Comparison of ENCODE assay signal across 8 cellular contexts in the genomic region with DNA sequence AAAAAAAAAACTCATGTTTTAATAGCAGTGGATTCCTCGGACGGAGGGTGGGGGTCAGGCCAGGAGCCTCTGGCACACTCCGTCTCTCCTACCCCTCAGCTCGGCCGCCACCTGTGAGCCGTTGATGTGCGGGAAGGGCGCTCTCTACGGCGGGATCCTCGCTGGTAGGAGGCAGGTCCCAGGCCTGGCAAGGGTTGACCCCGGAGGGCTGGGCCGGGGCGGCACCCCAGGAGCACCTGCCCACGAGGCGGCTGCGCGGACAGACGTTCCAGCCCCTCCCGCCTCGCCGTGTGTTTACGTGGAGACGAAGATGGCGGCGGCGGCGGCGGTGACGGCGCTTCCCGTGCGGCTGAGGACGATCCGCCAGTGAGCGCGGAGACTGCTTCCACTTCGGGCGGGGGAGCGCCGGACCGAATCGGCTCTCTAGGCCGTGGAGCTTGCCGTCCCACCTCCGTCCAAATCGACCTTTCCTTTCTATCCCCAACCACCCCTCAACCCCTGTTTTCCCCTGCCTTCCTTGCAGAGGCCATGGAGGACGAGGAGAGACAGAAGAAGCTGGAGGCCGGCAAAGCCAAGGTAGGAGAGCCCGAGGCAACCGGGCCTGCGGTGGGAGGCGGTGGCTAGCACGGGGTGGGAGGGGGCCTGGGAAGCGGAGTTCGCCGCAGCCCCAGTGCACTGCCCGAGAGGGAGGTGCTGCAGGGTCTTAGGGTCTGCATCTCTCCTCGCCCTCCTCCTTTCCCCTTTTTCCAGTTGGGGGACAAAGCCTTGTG. TPM values are rescaled to one million over a fixed set of nuclear protein-coding genes. Genes with fewer than 3 reads are reported as not detected.
DNase-seq lines count a peak whose midpoint lies in the region; FAIRE-seq and TF ChIP-seq lines count a peak whose summit lies in the region.

A gene (plus strand): TSS at position 291 of the 770 bp plus-strand sequence. CDS start 238 bp downstream, at position 529.

- H3K27me3 Mint-ChIP-seq in activated naive CD4-positive, alpha-beta T cell treated with anti-CD3 and anti-CD28 coated beads for 36 hours (ENCODE audit: low read depth): no peaks in the 10 kb centered on the region

- intact Hi-C loops in activated naive CD4-positive, alpha-beta T cell treated with anti-CD3 and anti-CD28 coated beads for 36 hours (cut with micrococcal nuclease): loop anchor here (1.0 to 10.0 kb wide), 12 partner anchors 11 to 1596 kb away; a partner anchor contains a TSS
- intact Hi-C loops in testis (cut with DNase I; ENCODE audit: low total_unique reads): no loop called here

- peak within 1 kb of the TSS; percentile 94 for H3K27ac Mint-ChIP-seq in activated naive CD4-positive, alpha-beta T cell treated with anti-CD3 and anti-CD28 coated beads for 36 hours

- H3K36me3 ChIP-seq in H7 (replicated peaks; ENCODE audit: control insufficient read depth, insufficient read depth, low read length) (no peaks in the 10 kb centered on the region), SJSA1 (peaks cover 4% of the 10 kb centered on the region; the same call in 1 of the 2 replicates), osteoblast (ENCODE audit: insufficient read depth, low read length) (no peaks in the 10 kb centered on the region), testis (ENCODE audit: low read depth, missing control alignments) (no peaks in the 10 kb centered on the region)

- H3K4me2 ChIP-seq in osteoblast (ENCODE audit: insufficient read depth, low read length): peak within 1 kb of the TSS; percentile 79

- peaks cover 29% of the 10 kb centered on the region for H3K4me1 Mint-ChIP-seq in activated naive CD4-positive, alpha-beta T cell treated with anti-CD3 and anti-CD28 coated beads for 36 hours (ENCODE audit: low read depth)

- WGBS in testis, 2 donors: 0% methylated on average over 25 to 59 of the region's 59 CpGs

- CTCF ChIA-PET in activated naive CD4-positive, alpha-beta T cell treated with anti-CD3 and anti-CD28 coated beads for 36 hours (lab: Charles Lee): interaction anchor here (0.8 to 3.1 kb wide), 7 partner anchors 12 to 588 kb away, joined by 3 to 16 read pairs (median 5); a partner anchor contains a TSS

- H3K4me3 ChIP-seq in H7 (ENCODE audit: insufficient read depth, low read depth, low read length) (peak within 1 kb of the TSS; percentile 83), SJSA1 (peak within 1 kb of the TSS; percentile 66), osteoblast (ENCODE audit: insufficient read depth, low read length) (peak within 1 kb of the TSS; percentile 92), testis (peak within 1 kb of the TSS; percentile 75 to 89)

- H4K20me1 ChIP-seq in osteoblast (ENCODE audit: insufficient read depth, low read length): peaks cover 8% of the 10 kb centered on the region

- peak within 1 kb of the TSS; percentile 58 for H3K27ac ChIP-seq in SJSA1
- H3K27ac ChIP-seq in osteoblast (ENCODE audit: low read depth, low read length): peak within 1 kb of the TSS; percentile 83
- peak within 1 kb of the TSS; percentile 94 to 96 for H3K27ac ChIP-seq in testis

- peak; percentile 73 for FAIRE-seq in G401.6 (lab: Jason Lieb, UNC)

- peak; percentile 17 for TF ChIP-seq POLR2A in testis (IDR thresholded peaks at IDR 0.05)

- H3K4me3 Mint-ChIP-seq in activated naive CD4-positive, alpha-beta T cell treated with anti-CD3 and anti-CD28 coated beads for 36 hours: peak within 1 kb of the TSS; percentile 90

- H3K9me3 ChIP-seq in SJSA1 (replicated peaks): no peaks in the 10 kb centered on the region
- no peaks in the 10 kb centered on the region for H3K9me3 ChIP-seq in osteoblast (ENCODE audit: low read depth, low read length)
- no peaks in the 10 kb centered on the region for H3K9me3 ChIP-seq in testis

- peaks cover 15% of the 10 kb centered on the region for H3K27me3 ChIP-seq in H7 (ENCODE audit: control insufficient read depth, insufficient read depth, low read length)
- H3K27me3 ChIP-seq in SJSA1 (replicated peaks): no peaks in the 10 kb centered on the region
- no peaks in the 10 kb centered on the region for H3K27me3 ChIP-seq in osteoblast (ENCODE audit: insufficient read depth, low read length)
- H3K27me3 ChIP-seq in testis: no peaks in the 10 kb centered on the region

- H3K79me2 ChIP-seq in osteoblast (ENCODE audit: insufficient read depth, low read length): peaks cover 50% of the 10 kb centered on the region

- H2AFZ ChIP-seq in osteoblast (ENCODE audit: low read length): peak within 1 kb of the TSS; percentile 95

- H3K9me3 Mint-ChIP-seq in activated naive CD4-positive, alpha-beta T cell treated with anti-CD3 and anti-CD28 coated beads for 36 hours: no peaks in the 10 kb centered on the region

- TF ChIP-seq CTCF in osteoblast (IDR thresholded peaks at IDR 0.05; ENCODE audit: extremely low read depth, low read depth, low read length) (no peak), testis (IDR thresholded peaks at IDR 0.05) (no peak)

- DNase-seq in H7 (peak; percentile 82), M059J (ENCODE audit: low read depth) (peak; percentile 86), SJSA1 (ENCODE audit: low read depth in 1 of 2, low spot score in 2 of 2) (peak; percentile 71 to 72), globus pallidus (ENCODE audit: low spot score) (peak; percentile 74), osteoblast (ENCODE audit: insufficient read length, low spot score, missing footprints) (peak; percentile 86), testis (peak; percentile 95)
- peak; percentile 91 for DNase-seq in activated naive CD4-positive, alpha-beta T cell treated with anti-CD3 and anti-CD28 coated beads for 36 hours

- H3K36me3 Mint-ChIP-seq in activated naive CD4-positive, alpha-beta T cell treated with anti-CD3 and anti-CD28 coated beads for 36 hours (ENCODE audit: low read depth): peaks cover 4% of the 10 kb centered on the region

- H3K4me1 ChIP-seq in SJSA1 (replicated peaks): peaks cover 8% of the 10 kb centered on the region
- H3K4me1 ChIP-seq in osteoblast (ENCODE audit: insufficient read depth, low read length): peaks cover 11% of the 10 kb centered on the region
- no peaks in the 10 kb centered on the region for H3K4me1 ChIP-seq in testis

RNA-seq across cellular contexts. Expression of the gene that starts here (rescaled TPM):
- total RNA-seq in H7 (2014; rRNA removed; shearing (Covaris generic)): 9.5 and 16.3 TPM in 2 replicates
- total RNA-seq in M059J (2014; rRNA removed; shearing (Covaris generic)): 8.0 and 18.0 TPM in 2 replicates
- 23.1 and 28.7 TPM in 2 replicates for total RNA-seq in SJSA1 (2014; rRNA removed; shearing (Covaris generic))
- total RNA-seq in activated naive CD4-positive, alpha-beta T cell treated with anti-CD3 and anti-CD28 coated beads for 36 hours: 10 to 100 TPM; 20.0 to 26.2 TPM
- total RNA-seq in osteoblast (56.5 and 60.7 TPM in 2 replicates), testis (10 to 100 TPM; 67.3 to 69.0 TPM)
- polyA plus RNA-seq in testis (ENCODE audit: insufficient read depth, low read depth, low replicate concordance): 6.7 TPM

Comparison
In these comparisons a context has a peak if more than half of its experiments do, and no peak if none do; other contexts are left out.
1. Peak in every context shown above with its lines: DNase-seq, H3K4me3 ChIP-seq and H3K27ac ChIP-seq.